ENCODE assay signal across 8 cellular contexts in genomic region chr15:75069301-75069925, GRCh38. TPM values are rescaled to one million over a fixed set of nuclear protein-coding genes. Genes with fewer than 3 reads are reported as not detected.
DNase-seq lines count a peak whose midpoint lies in the region; ATAC-seq lines count a peak whose summit lies in the region.

No MANE protein-coding gene starts in this region.

- H3K36me3 Mint-ChIP-seq in IgD-negative memory B cell: peaks cover 4% of the 10 kb centered on the region

- H3K27ac Mint-ChIP-seq in IgD-negative memory B cell: peak overlapping the region; percentile 22 to 93 (median 89)

- H3K4me3 Mint-ChIP-seq in IgD-negative memory B cell: peak overlapping the region in 3 of 4 donors; percentile 21 to 87 (median 84)

- H3K9me3 Mint-ChIP-seq in IgD-negative memory B cell: peaks cover 0 to 11% (median 0%) of the 10 kb centered on the region in 3 donors

- ATAC-seq in GM18867 (IDR thresholded peaks at IDR 0.05; ENCODE audit: unreplicated experiment): peak; percentile 86
- peak; percentile 85 for ATAC-seq in GM21619 (IDR thresholded peaks at IDR 0.05; ENCODE audit: unreplicated experiment)

- peak; percentile 77 for DNase-seq in mesenteric fat pad (ENCODE audit: low spot score)
- DNase-seq in stimulated activated CD4-positive, alpha-beta T cell treated with anti-CD3 and anti-CD28 coated beads, Interleukin-4, amount 100 ng/mL, for 24 hours: no peak
- DNase-seq in NCI-H774 (lab: John Stamatoyannopoulos, UW): no peak
- no peak for DNase-seq in HuH-7.5 (ENCODE audit: low spot score)
- DNase-seq in D341Med (ENCODE audit: low spot score): no peak

- peaks cover 36 to 56% (median 41%) of the 10 kb centered on the region in 3 donors for H3K4me1 Mint-ChIP-seq in IgD-negative memory B cell

- H3K27me3 Mint-ChIP-seq in IgD-negative memory B cell: no peaks in the 10 kb centered on the region

RNA-seq across cellular contexts. Expression of gene PPCDC, which starts 46.0 kb away (rescaled TPM):
- polyA plus RNA-seq in IgD-negative memory B cell: 12.6 TPM
- 11.5 TPM for total RNA-seq in mesenteric fat pad
